In genomic region chr6:52303178-52303577, GRCh38 we compare ENCODE assay signal across 1 cellular context.
TF ChIP-seq lines count a peak whose summit lies in the region.

No MANE protein-coding gene starts in this region.

TF ChIP-seq in K562, 482 proteins besides CTCF, POLR2A, EP300 and RAD21:
- TF ChIP-seq NBN (IDR thresholded peaks at IDR 0.05; ENCODE audit: low read depth) (no peak), ZNF407 (IDR thresholded peaks at IDR 0.05; ENCODE audit: low read depth) (no peak), PHTF2 (CRISPR knock-in tag; IDR thresholded peaks at IDR 0.05) (no peak), HOMEZ (CRISPR knock-in tag; IDR thresholded peaks at IDR 0.05) (no peak), ZNF586 (CRISPR knock-in tag; conservative IDR thresholded peaks at IDR 0.05) (no peak), NELFE (IDR thresholded peaks at IDR 0.05; ENCODE audit: insufficient read depth, insufficient read length) (no peak), TCF7 (IDR thresholded peaks at IDR 0.05; ENCODE audit: borderline replicate concordance) (no peak), ARID3B (CRISPR knock-in tag; IDR thresholded peaks at IDR 0.05; ENCODE audit: borderline replicate concordance) (no peak), KLF10 (CRISPR knock-in tag; IDR thresholded peaks at IDR 0.05) (no peak), MITF (IDR thresholded peaks at IDR 0.05) (no peak), MAX (CRISPR knock-in tag; IDR thresholded peaks at IDR 0.05) (no peak), CHCHD3 (CRISPR knock-in tag; IDR thresholded peaks at IDR 0.05) (no peak), CLOCK (CRISPR knock-in tag; IDR thresholded peaks at IDR 0.05; ENCODE audit: borderline replicate concordance) (no peak), CTBP1 (IDR thresholded peaks at IDR 0.05; ENCODE audit: borderline replicate concordance) (no peak)
